17 cellular contexts compared by ENCODE assay signal in the genomic region with DNA sequence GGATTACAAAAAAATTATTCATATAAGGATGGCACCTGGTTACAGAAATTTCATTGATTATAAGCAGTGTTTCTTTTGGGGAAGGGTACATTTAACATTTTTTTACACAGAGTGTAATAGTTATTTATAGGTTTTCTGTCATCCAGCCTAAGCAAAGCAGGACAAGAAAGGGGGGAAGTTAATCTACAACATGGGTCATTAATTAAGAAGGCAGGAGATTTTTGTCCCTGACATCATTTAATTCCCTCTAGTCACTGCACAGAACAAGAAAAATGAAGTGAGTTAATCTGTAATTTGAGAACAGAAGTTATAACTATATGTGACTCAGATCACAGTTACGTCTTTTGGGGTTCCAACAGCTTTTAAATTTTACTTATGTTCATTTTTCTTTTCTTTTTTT.
DNase-seq lines count a peak whose midpoint lies in the region; ATAC-seq, FAIRE-seq and TF ChIP-seq lines count a peak whose summit lies in the region.
"Had no signal": no experiment of that assay in that cellular context is flagged by ENCODE, and none has a peak within 500 bp of the region (broad histone marks: within the 10 kb centered on the region; RNA-seq: fewer than 3 reads in every experiment).

No MANE protein-coding gene starts in this region.

- H4K20me1 ChIP-seq in astrocyte (ENCODE audit: insufficient read depth, low read length): no peaks in the 10 kb centered on the region
- H4K20me1 ChIP-seq: BLaER1 treated with 17β-estradiol and CSF1 and Interleukin-3, amounts not matched to agents 10 nM and 100 nM had no signal

- H3K79me2 ChIP-seq in astrocyte (ENCODE audit: insufficient read depth, low read length): no peaks in the 10 kb centered on the region

- no peaks in the 10 kb centered on the region for H3K9me3 Mint-ChIP-seq in astrocyte (ENCODE audit: unreplicated experiment)
- H3K9me3 Mint-ChIP-seq: GM23338 had no signal

- FAIRE-seq in astrocyte (lab: Jason Lieb, UNC): no peak
- FAIRE-seq: H54 had no signal

- no peaks in the 10 kb centered on the region for H3K27me3 Mint-ChIP-seq in astrocyte (ENCODE audit: low read depth, unreplicated experiment)

- no peaks in the 10 kb centered on the region for H3K36me3 ChIP-seq in astrocyte (ENCODE audit: insufficient read depth, low read length)
- H3K36me3 ChIP-seq: BLaER1 treated with 17β-estradiol and CSF1 and Interleukin-3, amounts not matched to agents 10 nM and 100 nM had no signal

- no peak overlapping the region for H3K27ac Mint-ChIP-seq in astrocyte (ENCODE audit: unreplicated experiment)
- H3K27ac Mint-ChIP-seq: B cell; CD8-positive, alpha-beta T cell; GM23338 had no signal

- no peak overlapping the region for H3K4me2 ChIP-seq in astrocyte (ENCODE audit: low read length)
- H3K4me2 ChIP-seq: BLaER1 treated with 17β-estradiol and CSF1 and Interleukin-3, amounts not matched to agents 10 nM and 100 nM; GM23338 had no signal

- peaks cover 2% of the 10 kb centered on the region for H3K27me3 ChIP-seq in astrocyte (ENCODE audit: insufficient read depth, low read length)
- H3K27me3 ChIP-seq: BLaER1 treated with 17β-estradiol and CSF1 and Interleukin-3, amounts not matched to agents 10 nM and 100 nM had no signal

- no peaks in the 10 kb centered on the region for H3K36me3 Mint-ChIP-seq in astrocyte (ENCODE audit: low read depth, unreplicated experiment)
- H3K36me3 Mint-ChIP-seq: CD8-positive, alpha-beta T cell had no signal

- H3K9me3 ChIP-seq in astrocyte (ENCODE audit: insufficient read depth, low read depth, low read length): no peaks in the 10 kb centered on the region
- H3K9me3 ChIP-seq: BLaER1 treated with 17β-estradiol and CSF1 and Interleukin-3, amounts not matched to agents 10 nM and 100 nM had no signal

- no peaks in the 10 kb centered on the region for H3K4me1 ChIP-seq in astrocyte (ENCODE audit: insufficient read depth, low read length)

- no peaks in the 10 kb centered on the region for H3K4me1 Mint-ChIP-seq in astrocyte (ENCODE audit: low read depth, unreplicated experiment)
- H3K4me1 Mint-ChIP-seq: GM23338 had no signal

- no peak for TF ChIP-seq CTCF in astrocyte (IDR thresholded peaks at IDR 0.05; ENCODE audit: insufficient read depth, low read depth, low read length)

- no peak overlapping the region for H3K9ac ChIP-seq in astrocyte (ENCODE audit: low read length)
- H3K9ac ChIP-seq: BLaER1 treated with 17β-estradiol and CSF1 and Interleukin-3, amounts not matched to agents 10 nM and 100 nM had no signal

- no peak overlapping the region for H2AFZ ChIP-seq in astrocyte (ENCODE audit: low read depth, low read length)
- H2AFZ ChIP-seq: GM23338 had no signal

- H3K4me3 ChIP-seq in astrocyte (ENCODE audit: insufficient read depth, low read depth, low read length): no peak overlapping the region
- H3K4me3 ChIP-seq: BLaER1 treated with 17β-estradiol and CSF1 and Interleukin-3, amounts not matched to agents 10 nM and 100 nM; GM23338 had no signal

- ATAC-seq in HG02588 (IDR thresholded peaks at IDR 0.05; ENCODE audit: unreplicated experiment) (no peak), HG03159 (IDR thresholded peaks at IDR 0.05; ENCODE audit: unreplicated experiment) (no peak)
- ATAC-seq: CD8-positive, alpha-beta T cell; GM23338; HCT116 had no signal

- peak; percentile 30 for DNase-seq in HCEC 1CT
- DNase-seq in astrocyte (ENCODE audit: low read depth): peak; percentile 7
- DNase-seq in kidney tubule cell (ENCODE audit: low spot score): peak; percentile 43
- peak; percentile 63 for DNase-seq in renal cortical epithelial cell (ENCODE audit: low read depth)
- no peak for DNase-seq in HK-2 (ENCODE audit: unreplicated experiment)
- DNase-seq: Calu3; CD8-positive, alpha-beta T cell; DMS79 treated with DMSO at 0.1 percent for 48 hours; GF-D8 had no signal

- H3K4me3 Mint-ChIP-seq in astrocyte (ENCODE audit: unreplicated experiment): no peak overlapping the region
- H3K4me3 Mint-ChIP-seq: B cell; CD8-positive, alpha-beta T cell; GM23338 had no signal

- H3K27ac ChIP-seq in astrocyte (ENCODE audit: low read depth, low read length): no peak overlapping the region
- H3K27ac ChIP-seq: BLaER1 treated with 17β-estradiol and CSF1 and Interleukin-3, amounts not matched to agents 10 nM and 100 nM; HL-60 had no signal
